In the genomic region with DNA sequence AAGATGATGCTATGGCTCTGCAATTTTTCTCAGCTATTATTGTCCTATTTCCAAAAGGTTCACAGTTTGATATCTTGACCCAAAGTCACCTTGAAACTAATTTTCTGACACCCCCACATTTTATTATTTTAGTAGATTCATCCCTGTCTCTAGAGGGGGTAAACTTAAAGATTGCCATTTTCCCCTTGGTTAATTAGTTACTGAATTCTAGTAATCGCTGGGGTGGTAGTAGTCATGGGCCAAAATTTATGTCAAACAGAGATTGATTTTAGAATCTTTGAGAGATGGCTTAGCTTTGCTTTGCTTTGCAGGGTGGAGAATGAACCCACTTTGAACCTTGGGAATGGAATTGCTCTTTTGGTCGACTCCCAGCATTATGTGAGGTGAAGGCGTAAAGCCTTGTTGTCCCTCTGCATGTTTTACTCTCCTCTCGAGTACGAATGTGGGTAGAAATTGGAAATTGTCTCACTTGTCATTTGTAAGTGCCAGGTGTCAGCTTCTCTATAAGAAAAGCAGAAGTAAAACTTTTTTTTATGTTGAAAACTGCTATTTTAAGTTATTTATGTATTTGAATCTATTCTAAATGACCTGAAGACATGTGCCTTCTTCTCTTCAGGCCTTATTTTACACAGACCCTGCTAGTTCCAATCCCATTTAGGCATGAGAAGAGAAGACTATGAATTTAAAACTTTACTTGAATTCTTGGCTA, we compare ENCODE assay signal across 14 cellular contexts. TPM values are rescaled to one million over a fixed set of nuclear protein-coding genes. Genes with fewer than 3 reads are reported as not detected.
A peak's percentile ranks its signal among the peaks of the same experiment; 100 is the strongest.
DNase-seq lines count a peak whose midpoint lies in the region; ATAC-seq and TF ChIP-seq lines count a peak whose summit lies in the region.
"Had no signal": no experiment of that assay in that cellular context is flagged by ENCODE, and none has a peak within 500 bp of the region (broad histone marks: within the 10 kb centered on the region; RNA-seq: fewer than 3 reads in every experiment).

No MANE protein-coding gene starts in this region.

- H3K4me3 ChIP-seq in OCI-LY7 (ENCODE audit: low read depth, low read length, poor library complexity, severe bottlenecking) (peak overlapping the region; percentile 51), WERI-Rb-1 (ENCODE audit: low read depth, low read length) (no peak overlapping the region), sigmoid colon (no peak overlapping the region)
- H3K4me3 ChIP-seq: thoracic aorta had no signal

- CTCF ChIA-PET in OCI-LY7 (lab: Charles Lee; ENCODE audit: unreplicated experiment), result no interaction called here

- H3K9me3 ChIP-seq in OCI-LY7 (ENCODE audit: low read length), result peaks cover 11% of the 10 kb centered on the region; the same call in 1 of the 2 replicates
- H3K9me3 ChIP-seq in WERI-Rb-1 (ENCODE audit: severe bottlenecking), result no peaks in the 10 kb centered on the region
- no peaks in the 10 kb centered on the region for H3K9me3 ChIP-seq in sigmoid colon
- H3K9me3 ChIP-seq: SK-N-SH, thoracic aorta had no signal

- peaks cover 5% of the 10 kb centered on the region for H3K36me3 Mint-ChIP-seq in activated T-cell treated with anti-CD3 and anti-CD28 coated beads, Interleukin-2, amount 50 U/mL, for 4 hours (ENCODE audit: insufficient read depth)
- H3K36me3 Mint-ChIP-seq: activated naive CD4-positive, alpha-beta T cell treated with anti-CD3 and anti-CD28 coated beads, Interleukin-2, amount 50 U/mL, for 24 hours had no signal

- no peaks in the 10 kb centered on the region for H3K27me3 ChIP-seq in WERI-Rb-1 (ENCODE audit: insufficient read depth, low read depth, severe bottlenecking)
- no peaks in the 10 kb centered on the region for H3K27me3 ChIP-seq in sigmoid colon

- H3K4me1 ChIP-seq in OCI-LY7 (ENCODE audit: insufficient read depth, low read length, poor library complexity, severe bottlenecking), result peaks cover 81% of the 10 kb centered on the region
- no peaks in the 10 kb centered on the region for H3K4me1 ChIP-seq in sigmoid colon

- no peaks in the 10 kb centered on the region for H3K4me1 Mint-ChIP-seq in activated T-cell treated with anti-CD3 and anti-CD28 coated beads, Interleukin-2, amount 50 U/mL, for 4 hours (ENCODE audit: low read depth)
- H3K4me1 Mint-ChIP-seq: activated naive CD4-positive, alpha-beta T cell treated with anti-CD3 and anti-CD28 coated beads, Interleukin-2, amount 50 U/mL, for 24 hours had no signal

- peak; percentile 72 for ATAC-seq in GM21381 (IDR thresholded peaks at IDR 0.05; ENCODE audit: unreplicated experiment)
- peak; percentile 67 for ATAC-seq in HG03095 (IDR thresholded peaks at IDR 0.05; ENCODE audit: unreplicated experiment)
- ATAC-seq in activated T-cell treated with anti-CD3 and anti-CD28 coated beads, Interleukin-2, amount 50 U/mL, for 4 hours, result no peak

- no peaks in the 10 kb centered on the region for H3K27me3 Mint-ChIP-seq in activated T-cell treated with anti-CD3 and anti-CD28 coated beads, Interleukin-2, amount 50 U/mL, for 4 hours (ENCODE audit: low read depth)
- H3K27me3 Mint-ChIP-seq: activated naive CD4-positive, alpha-beta T cell treated with anti-CD3 and anti-CD28 coated beads, Interleukin-2, amount 50 U/mL, for 24 hours had no signal

- in situ Hi-C loops in ACHN (cut with HindIII; ENCODE audit: low pct_ligation_motif_present, low pct_unique_long_range_greater_than_20kb, low sequenced_read_pairs), result no loop called here

- H3K27ac ChIP-seq in OCI-LY7 (ENCODE audit: low read depth, low read length, poor library complexity, severe bottlenecking) (peak overlapping the region; percentile 99), WERI-Rb-1 (no peak overlapping the region), sigmoid colon (no peak overlapping the region)
- H3K27ac ChIP-seq: thoracic aorta had no signal

- DNase-seq in GM10266 (ENCODE audit: extremely low spot score), result peak; percentile 22
- DNase-seq in OCI-LY7 (ENCODE audit: low spot score), result peak; percentile 94
- DNase-seq in WERI-Rb-1, result no peak
- DNase-seq in activated T-cell treated with anti-CD3 and anti-CD28 coated beads, Interleukin-2, amount 50 U/mL, for 4 hours, result no peak
- DNase-seq in sigmoid colon, result no peak
- DNase-seq in ACHN, result no peak
- DNase-seq: effector CD4-positive, alpha-beta T cell; midbrain; SK-N-SH; stimulated activated CD4-positive, alpha-beta T cell treated with anti-CD3 and anti-CD28 coated beads, Interleukin-12 subunit alpha, Interleukin-12 subunit beta, amount 100 ng/mL, for 4 hours had no signal

- intact Hi-C loops in OCI-LY7 (cut with micrococcal nuclease; ENCODE audit: unreplicated experiment), result loop anchor here (2.0 kb wide), 1 partner anchor 56 kb away; a partner anchor contains a TSS
- intact Hi-C loops in sigmoid colon (cut with DNase I), result no loop called here

- H3K36me3 ChIP-seq in OCI-LY7 (ENCODE audit: insufficient read depth, low read length) (peaks cover 41% of the 10 kb centered on the region), WERI-Rb-1 (peaks cover 8% of the 10 kb centered on the region; the same call in 1 of the 2 replicates), sigmoid colon (no peaks in the 10 kb centered on the region)
- H3K36me3 ChIP-seq: thoracic aorta had no signal

- no peaks in the 10 kb centered on the region for H3K9me2 ChIP-seq in OCI-LY7 (ENCODE audit: insufficient read depth, low read length)
- H3K9me2 ChIP-seq: SK-N-SH had no signal

- no peak overlapping the region for H3K4me3 Mint-ChIP-seq in activated T-cell treated with anti-CD3 and anti-CD28 coated beads, Interleukin-2, amount 50 U/mL, for 4 hours
- H3K4me3 Mint-ChIP-seq: activated naive CD4-positive, alpha-beta T cell treated with anti-CD3 and anti-CD28 coated beads, Interleukin-2, amount 50 U/mL, for 24 hours had no signal

- no peaks in the 10 kb centered on the region for H3K79me2 ChIP-seq in OCI-LY7 (ENCODE audit: insufficient read depth, low read depth, low read length)

- 71 to 90% methylated on average over 5 of the region's 5 CpGs for WGBS in sigmoid colon, 2 donors

- TF ChIP-seq POLR2A in sigmoid colon (IDR thresholded peaks at IDR 0.05), result no peak

- TF ChIP-seq EP300 in sigmoid colon (IDR thresholded peaks at IDR 0.05), result no peak

- POLR2A ChIA-PET in OCI-LY7 (lab: Charles Lee), result interaction anchor here (0.8 to 1.4 kb wide), 4 partner anchors 9 to 65 kb away, joined by 4 read pairs; no protein-coding TSS in a partner anchor

- BruUV-seq in OCI-LY7 (replicated peaks; lab: Mats Ljungman, UMichigan), result TSS peak; percentile 88

- no peaks in the 10 kb centered on the region for H3K9me3 Mint-ChIP-seq in activated T-cell treated with anti-CD3 and anti-CD28 coated beads, Interleukin-2, amount 50 U/mL, for 4 hours
- H3K9me3 Mint-ChIP-seq: activated naive CD4-positive, alpha-beta T cell treated with anti-CD3 and anti-CD28 coated beads, Interleukin-2, amount 50 U/mL, for 24 hours had no signal

- peak overlapping the region; percentile 22; the same call in 1 of the 2 replicates for H2AFZ ChIP-seq in OCI-LY7 (ENCODE audit: low read length)

- no peaks in the 10 kb centered on the region for H4K20me1 ChIP-seq in OCI-LY7 (ENCODE audit: insufficient read depth, low read length)

- H3K4me2 ChIP-seq in OCI-LY7 (ENCODE audit: low read length), result peak overlapping the region; percentile 83
- H3K4me2 ChIP-seq: SK-N-SH had no signal

- no peak for TF ChIP-seq CTCF in GM10266 (IDR thresholded peaks at IDR 0.05; ENCODE audit: control insufficient read depth, insufficient read depth, low read depth, missing control alignments)
- peak; percentile 30; the same call in 1 of the 2 replicates for TF ChIP-seq CTCF in OCI-LY7 (conservative IDR thresholded peaks at IDR 0.05; ENCODE audit: low read length)
- no peak for TF ChIP-seq CTCF in WERI-Rb-1 (IDR thresholded peaks at IDR 0.05; ENCODE audit: low read depth, low read length)
- no peak for TF ChIP-seq CTCF in sigmoid colon (IDR thresholded peaks at IDR 0.05)

RNA-seq across cellular contexts. Expression of a gene that starts 42.4 kb away (rescaled TPM):
- total RNA-seq in OCI-LY7 (2014; rRNA removed; shearing (Covaris generic)), result 45.3 and 62.9 TPM in 2 replicates
- total RNA-seq in OCI-LY7 (2022), result 31.6 and 34.9 TPM in 2 replicates
- 10 to 100 TPM; 42.7 to 45.0 (median 43.5) TPM for total RNA-seq in activated T-cell treated with anti-CD3 and anti-CD28 coated beads, Interleukin-2, amount 50 U/mL, for 4 hours
- 10 to 100 TPM in 1 of 4 donors, 1 to 10 TPM in 3; 6.1 to 23.0 (median 9.1) TPM for total RNA-seq in sigmoid colon
- 10 to 100 TPM in 1 of 3 donors, 1 to 10 TPM in 2; 7.8 to 21.8 (median 8.3) TPM for polyA plus RNA-seq in sigmoid colon

RNA-seq across cellular contexts. Expression of a gene that starts 56.0 kb away (rescaled TPM):
- total RNA-seq in OCI-LY7 (2014; rRNA removed; shearing (Covaris generic)), result 27.2 and 33.9 TPM in 2 replicates
- total RNA-seq in OCI-LY7 (2022), result 34.9 and 38.6 TPM in 2 replicates
- 10 to 100 TPM; 26.7 to 39.9 (median 28.8) TPM for total RNA-seq in activated T-cell treated with anti-CD3 and anti-CD28 coated beads, Interleukin-2, amount 50 U/mL, for 4 hours
- 1 to 10 TPM; 4.2 to 6.8 (median 4.4) TPM for total RNA-seq in sigmoid colon
- polyA plus RNA-seq in sigmoid colon, result 10 to 100 TPM in 1 of 3 donors, 1 to 10 TPM in 2; 4.2 to 32.2 (median 8.3) TPM

Comparison
In these comparisons a context has a peak if more than half of its experiments do, and no peak if none do; other contexts are left out.
1. DNase-seq: peak in GM10266 (single experiment) and OCI-LY7 (single experiment); none in WERI-Rb-1 (single experiment), activated T-cell treated with anti-CD3 and anti-CD28 coated beads, Interleukin-2, amount 50 U/mL, for 4 hours (single experiment), sigmoid colon (single experiment) and ACHN (single experiment).
2. ATAC-seq: peak in GM21381 (single experiment) and HG03095 (single experiment); none in activated T-cell treated with anti-CD3 and anti-CD28 coated beads, Interleukin-2, amount 50 U/mL, for 4 hours (0 of 2).